ENCODE assay signal across 4 cellular contexts in genomic region chr2:86870941-86871340, GRCh38. TPM values are rescaled to one million over a fixed set of nuclear protein-coding genes. Genes with fewer than 3 reads are reported as not detected.
"Had no signal": no experiment of that assay in that cellular context is flagged by ENCODE, and none has a peak within 500 bp of the region (broad histone marks: within the 10 kb centered on the region; RNA-seq: fewer than 3 reads in every experiment).

No MANE protein-coding gene starts in this region.

RNA-seq across cellular contexts. Expression of gene CD8B, which starts 9.3 kb away (rescaled TPM):
- total RNA-seq: K562, M059J, PC-3, SJSA1 had no signal
